ENCODE assay signal across 8 cellular contexts in genomic region chr6:28587746-28588075, GRCh38.
DNase-seq lines count a peak whose midpoint lies in the region; ATAC-seq and TF ChIP-seq lines count a peak whose summit lies in the region.

No MANE protein-coding gene starts in this region.

- no peak for ATAC-seq in PC-3
- no peak for ATAC-seq in HG02623 (IDR thresholded peaks at IDR 0.05; ENCODE audit: unreplicated experiment)
- no peak for ATAC-seq in HG02938 (IDR thresholded peaks at IDR 0.05; ENCODE audit: unreplicated experiment)

- H3K36me3 ChIP-seq in DOHH2 (ENCODE audit: control insufficient read depth, low read length) (no peaks in the 10 kb centered on the region), PC-3 (ENCODE audit: low read depth, low read length) (no peaks in the 10 kb centered on the region)

- no peak overlapping the region for H3K27ac ChIP-seq in DOHH2 (ENCODE audit: low read depth, low read length)
- no peak overlapping the region for H3K27ac ChIP-seq in PC-3 (ENCODE audit: low read length)

- peak overlapping the region; percentile 99 for H2AFZ ChIP-seq in PC-3 (ENCODE audit: low read length)

- H3K4me1 ChIP-seq in DOHH2 (ENCODE audit: control insufficient read depth, low read length) (peaks cover 22% of the 10 kb centered on the region), PC-3 (ENCODE audit: insufficient read depth, low read length) (peaks cover 24% of the 10 kb centered on the region)

- no peaks in the 10 kb centered on the region for H3K9me2 ChIP-seq in DOHH2 (replicated peaks; ENCODE audit: control insufficient read depth, low read length)
- H3K9me2 ChIP-seq in PC-3 (replicated peaks; ENCODE audit: low read length): no peaks in the 10 kb centered on the region

- no peak for DNase-seq in PC-3
- no peak for DNase-seq in epithelial cell of esophagus (ENCODE audit: low read depth)
- no peak for DNase-seq in osteocyte (ENCODE audit: extremely low spot score, unreplicated experiment)
- DNase-seq in HK-2 (ENCODE audit: unreplicated experiment): no peak
- DNase-seq in NCI-H526 treated with DMSO at 0.1 percent for 48 hours (lab: John Stamatoyannopoulos, UW): no peak

- no peaks in the 10 kb centered on the region for H3K9me3 ChIP-seq in DOHH2 (ENCODE audit: control insufficient read depth, insufficient read depth, low read length)
- H3K9me3 ChIP-seq in PC-3 (ENCODE audit: low read length): no peaks in the 10 kb centered on the region

- POLR2A ChIA-PET in PC-3 (lab: Charles Lee; ENCODE audit: unreplicated experiment): no interaction called here

- peaks cover 31% of the 10 kb centered on the region for H3K27me3 Mint-ChIP-seq in osteocyte (ENCODE audit: unreplicated experiment)

- CTCF ChIA-PET in PC-3 (lab: Charles Lee): no interaction called here

- no peaks in the 10 kb centered on the region for H3K36me3 Mint-ChIP-seq in osteocyte (ENCODE audit: unreplicated experiment)

- H3K9ac ChIP-seq in PC-3 (ENCODE audit: low read length): peak overlapping the region; percentile 83

- H3F3A ChIP-seq in DOHH2 (ENCODE audit: control insufficient read depth, insufficient read depth): no peaks in the 10 kb centered on the region
- H3F3A ChIP-seq in PC-3 (ENCODE audit: low read length, unreplicated experiment): no peaks in the 10 kb centered on the region

- H3K4me2 ChIP-seq in DOHH2 (ENCODE audit: low read length) (peak overlapping the region; percentile 55), PC-3 (ENCODE audit: low read length) (peak overlapping the region; percentile 97)

- no peaks in the 10 kb centered on the region for H4K20me1 ChIP-seq in DOHH2 (ENCODE audit: control insufficient read depth, insufficient read depth, low read depth, low read length)
- H4K20me1 ChIP-seq in PC-3 (ENCODE audit: low read length): no peaks in the 10 kb centered on the region

- H3K79me2 ChIP-seq in DOHH2 (ENCODE audit: control insufficient read depth, low read length) (no peaks in the 10 kb centered on the region), PC-3 (ENCODE audit: low read length) (peaks cover 24% of the 10 kb centered on the region)

- H3K27me3 ChIP-seq in DOHH2 (ENCODE audit: control insufficient read depth, low read length): peaks cover 38% of the 10 kb centered on the region
- H3K27me3 ChIP-seq in PC-3 (ENCODE audit: low read length): no peaks in the 10 kb centered on the region

- BruUV-seq in PC-3 (replicated peaks; lab: Mats Ljungman, UMichigan): no TSS peak

- intact Hi-C loops in PC-3 (cut with micrococcal nuclease): loop anchor here (2.0 to 10.0 kb wide), 5 partner anchors 45 to 453 kb away; partner anchors contain the start of genes ZSCAN12 and ZSCAN23

- TF ChIP-seq CTCF in DOHH2 (IDR thresholded peaks at IDR 0.05; ENCODE audit: low read depth, low read length, poor library complexity, severe bottlenecking): no peak
- TF ChIP-seq CTCF in PC-3 (conservative IDR thresholded peaks at IDR 0.05; ENCODE audit: low read depth, low read length): no peak
- no peak for TF ChIP-seq CTCF in epithelial cell of esophagus (IDR thresholded peaks at IDR 0.05; ENCODE audit: insufficient read depth, low read depth, low read length, missing control alignments)
- TF ChIP-seq CTCF in osteocyte (IDR thresholded peaks at IDR 0.05): no peak

- peak overlapping the region; percentile 79 for H3K27ac Mint-ChIP-seq in osteocyte (ENCODE audit: unreplicated experiment)

- H3K4me1 Mint-ChIP-seq in osteocyte (ENCODE audit: unreplicated experiment): peaks cover 24% of the 10 kb centered on the region

- H3K4me3 Mint-ChIP-seq in osteocyte (ENCODE audit: unreplicated experiment): peak overlapping the region; percentile 86

- H3K9me3 Mint-ChIP-seq in osteocyte (ENCODE audit: unreplicated experiment): no peaks in the 10 kb centered on the region

- H3K4me3 ChIP-seq in DOHH2 (ENCODE audit: low read length) (peak overlapping the region; percentile 58), PC-3 (ENCODE audit: low read length) (peak overlapping the region; percentile 89), epithelial cell of esophagus (ENCODE audit: low read length) (peak overlapping the region; percentile 84)
